1 cellular context compared by ENCODE assay signal in genomic region chr3:126982522-126983175, GRCh38.
TF ChIP-seq lines count a peak whose summit lies in the region.

PLXNA1 (plus strand) TSS chr3:126983115; CDS start chr3:126988594, 5,479 bp downstream.

TF ChIP-seq in HepG2, 621 proteins besides CTCF, POLR2A, EP300 and RAD21 (continued from another document and continues in another):
- TF ChIP-seq ETS1 (CRISPR knock-in tag; IDR thresholded peaks at IDR 0.05): no peak
- no peak for TF ChIP-seq HNF4G (IDR thresholded peaks at IDR 0.05; ENCODE audit: borderline replicate concordance, low read depth, low read length)
- TF ChIP-seq HNF4G (CRISPR knock-in tag; IDR thresholded peaks at IDR 0.05; ENCODE audit: borderline replicate concordance, low read depth): peak; percentile 39; the same call in 1 of the 2 replicates
- no peak for TF ChIP-seq ZNF547 (CRISPR knock-in tag; IDR thresholded peaks at IDR 0.05)
- TF ChIP-seq SATB2 (CRISPR knock-in tag; IDR thresholded peaks at IDR 0.05): no peak
- no peak for TF ChIP-seq SOX13 (IDR thresholded peaks at IDR 0.05)
- TF ChIP-seq SOX13 (CRISPR knock-in tag; conservative IDR thresholded peaks at IDR 0.05 in 1 of 2, IDR thresholded peaks at IDR 0.05 in 1 of 2): no peak
- TF ChIP-seq CREM (IDR thresholded peaks at IDR 0.05): no peak
- TF ChIP-seq CREM (CRISPR knock-in tag; IDR thresholded peaks at IDR 0.05): no peak
- no peak for TF ChIP-seq GABPA (IDR thresholded peaks at IDR 0.05; ENCODE audit: low read depth, low read length)
- no peak for TF ChIP-seq GABPA (CRISPR knock-in tag; IDR thresholded peaks at IDR 0.05; ENCODE audit: low read depth)
- TF ChIP-seq TCF12 (IDR thresholded peaks at IDR 0.05): no peak
- 0 out of 2 replicates have a peak, but pooled peaks have one; percentile 54 for TF ChIP-seq TCF12 (CRISPR knock-in tag; IDR thresholded peaks at IDR 0.05)
- 0 out of 2 replicates have a peak, but pooled peaks have one; percentile 31 for TF ChIP-seq SNAPC4 (CRISPR knock-in tag; IDR thresholded peaks at IDR 0.05)
- no peak for TF ChIP-seq PAWR (CRISPR knock-in tag; IDR thresholded peaks at IDR 0.05; ENCODE audit: borderline replicate concordance)
- TF ChIP-seq ZNF724P (CRISPR knock-in tag; IDR thresholded peaks at IDR 0.05; ENCODE audit: borderline replicate concordance): 0 out of 2 replicates have a peak, but pooled peaks have one; percentile 36
- TF ChIP-seq ZNF775 (CRISPR knock-in tag; IDR thresholded peaks at IDR 0.05; ENCODE audit: borderline replicate concordance): 0 out of 2 replicates have a peak, but pooled peaks have one; percentile 61
- TF ChIP-seq ZNF280B (CRISPR knock-in tag; IDR thresholded peaks at IDR 0.05; ENCODE audit: borderline replicate concordance): no peak
- TF ChIP-seq MATR3 (CRISPR knock-in tag; IDR thresholded peaks at IDR 0.05): no peak
- TF ChIP-seq ZNF331 (CRISPR knock-in tag; IDR thresholded peaks at IDR 0.05): no peak; the same call in 1 of the 2 replicates
- no peak for TF ChIP-seq ZNF234 (CRISPR knock-in tag; conservative IDR thresholded peaks at IDR 0.05)
- TF ChIP-seq KAT2B (IDR thresholded peaks at IDR 0.05; ENCODE audit: borderline replicate concordance, low read depth, low read length): no peak
- TF ChIP-seq KLF16 (CRISPR knock-in tag; IDR thresholded peaks at IDR 0.05): no peak; a peak in 1 of 4 replicates
- no peak for TF ChIP-seq TOE1 (CRISPR knock-in tag; IDR thresholded peaks at IDR 0.05)
- no peak for TF ChIP-seq HNRNPL (IDR thresholded peaks at IDR 0.05; ENCODE audit: low read depth, low read length)
- no peak for TF ChIP-seq ZBTB3 (CRISPR knock-in tag; IDR thresholded peaks at IDR 0.05; ENCODE audit: borderline replicate concordance, low read depth)
- TF ChIP-seq MTF1 (CRISPR knock-in tag; IDR thresholded peaks at IDR 0.05): 0 out of 2 replicates have a peak, but pooled peaks have one; percentile 43
- TF ChIP-seq ZNF629 (CRISPR knock-in tag; conservative IDR thresholded peaks at IDR 0.05): peak; percentile 100
- TF ChIP-seq CCDC6 (CRISPR knock-in tag; IDR thresholded peaks at IDR 0.05): no peak; the same call in 1 of the 2 replicates
- no peak for TF ChIP-seq JUN (CRISPR knock-in tag; IDR thresholded peaks at IDR 0.05)
- peak; percentile 46; the same call in 1 of the 2 replicates for TF ChIP-seq GATAD2A (CRISPR knock-in tag; IDR thresholded peaks at IDR 0.05)
- TF ChIP-seq YEATS4 (CRISPR knock-in tag; IDR thresholded peaks at IDR 0.05; ENCODE audit: borderline replicate concordance): no peak
- TF ChIP-seq RXRB (CRISPR knock-in tag; IDR thresholded peaks at IDR 0.05; ENCODE audit: borderline replicate concordance): no peak
- no peak for TF ChIP-seq JUNB (CRISPR knock-in tag; IDR thresholded peaks at IDR 0.05; ENCODE audit: borderline replicate concordance)
- no peak for TF ChIP-seq ZNF431 (CRISPR knock-in tag; IDR thresholded peaks at IDR 0.05; ENCODE audit: borderline replicate concordance, low read depth)
- TF ChIP-seq XBP1 (CRISPR knock-in tag; IDR thresholded peaks at IDR 0.05): no peak
- TF ChIP-seq ZSCAN31 (CRISPR knock-in tag; IDR thresholded peaks at IDR 0.05; ENCODE audit: low read depth): peak; percentile 81; the same call in 1 of the 2 replicates
- no peak for TF ChIP-seq TAF1 (CRISPR knock-in tag; IDR thresholded peaks at IDR 0.05)
- peak; percentile 95 for TF ChIP-seq RCOR2 (CRISPR knock-in tag; IDR thresholded peaks at IDR 0.05)
- TF ChIP-seq ZNF772 (CRISPR knock-in tag; IDR thresholded peaks at IDR 0.05): peak; percentile 73; the same call in 1 of the 2 replicates
- peak; percentile 72 for TF ChIP-seq HDAC2 (CRISPR knock-in tag; IDR thresholded peaks at IDR 0.05)
- TF ChIP-seq ZKSCAN8 (CRISPR knock-in tag; IDR thresholded peaks at IDR 0.05; ENCODE audit: borderline replicate concordance): no peak
- TF ChIP-seq STAT6 (CRISPR knock-in tag; IDR thresholded peaks at IDR 0.05; ENCODE audit: borderline replicate concordance): peak; percentile 36; the same call in 1 of the 2 replicates
- TF ChIP-seq KIAA2018 (CRISPR knock-in tag; IDR thresholded peaks at IDR 0.05; ENCODE audit: borderline replicate concordance): peak; percentile 49; the same call in 1 of the 2 replicates
